In genomic region chr16:47132310-47132709, GRCh38 we compare ENCODE assay signal across 21 cellular contexts. TPM values are rescaled to one million over a fixed set of nuclear protein-coding genes. Genes with fewer than 3 reads are reported as not detected.
A peak's percentile ranks its signal among the peaks of the same experiment; 100 is the strongest.
DNase-seq lines count a peak whose midpoint lies in the region; ATAC-seq, FAIRE-seq and TF ChIP-seq lines count a peak whose summit lies in the region.
"Had no signal": no experiment of that assay in that cellular context is flagged by ENCODE, and none has a peak within 500 bp of the region (broad histone marks: within the 10 kb centered on the region; RNA-seq: fewer than 3 reads in every experiment).

No MANE protein-coding gene starts in this region.

- CTCF ChIA-PET in endothelial cell of umbilical vein (lab: Charles Lee) = interaction anchor here (1.4 to 4.9 kb wide), 6 partner anchors 11 to 1032 kb away, joined by 3 to 75 read pairs (median 5); partner anchors contain the start of gene NETO2

- ATAC-seq in SK-N-SH treated with all-trans-retinoic acid at 6 μM for 48 hours = peak; percentile 80
- ATAC-seq: foreskin keratinocyte; natural killer cell treated with Interleukin-12 subunit alpha and Interleukin-12 subunit beta and Interleukin-15 and Interleukin-18, amount 100 ng/mL, for 72 hours had no signal

- H4K20me1 ChIP-seq in endothelial cell of umbilical vein (replicated peaks; ENCODE audit: control insufficient read depth, extremely low read depth, insufficient read depth, low read length) = no peaks in the 10 kb centered on the region

- no peak for TF ChIP-seq POLR2A in endothelial cell of umbilical vein (IDR thresholded peaks at IDR 0.05; ENCODE audit: low read depth, low read length)

- H3K27me3 ChIP-seq in endothelial cell of umbilical vein (ENCODE audit: control insufficient read depth in 2 of 2, insufficient read depth in 2 of 2, low read length in 2 of 2) = no peaks in the 10 kb centered on the region
- H3K27me3 ChIP-seq: BLaER1, foreskin keratinocyte, MG63, transverse colon had no signal

- no peak for FAIRE-seq in endothelial cell of umbilical vein (lab: Jason Lieb, UNC)

- H2AFZ ChIP-seq in endothelial cell of umbilical vein (ENCODE audit: low read depth, low read length) = no peak overlapping the region

- dilution Hi-C loops in endothelial cell of umbilical vein (cut with MboI; ENCODE audit: extremely low pct_ligation_motif_present, low sequenced_read_pairs) = no loop called here

- H3K9me1 ChIP-seq in endothelial cell of umbilical vein (replicated peaks; ENCODE audit: control insufficient read depth, extremely low read depth, insufficient read depth, low read length) = no peaks in the 10 kb centered on the region

- peaks cover 25% of the 10 kb centered on the region for H3K4me1 ChIP-seq in endothelial cell of umbilical vein (ENCODE audit: control insufficient read depth, extremely low read depth, insufficient read depth, low read length)

- TF ChIP-seq CTCF in endothelial cell of umbilical vein (IDR thresholded peaks at IDR 0.05; ENCODE audit: extremely low read depth in 1 of 2, insufficient read depth in 1 of 2, low read depth in 1 of 2, low read length in 2 of 2) = no peak

- H3K79me2 ChIP-seq in endothelial cell of umbilical vein (ENCODE audit: control insufficient read depth, insufficient read depth, low read length) = peaks cover 17% of the 10 kb centered on the region

- no peak overlapping the region for H3K4me2 ChIP-seq in endothelial cell of umbilical vein (ENCODE audit: insufficient read depth, low read length)
- H3K4me2 ChIP-seq: BLaER1 had no signal

- DNase-seq in NCI-H2227 treated with DMSO at 0.1 percent for 48 hours (lab: John Stamatoyannopoulos, UW) = peak; percentile 15
- DNase-seq in NCI-H2227 (lab: John Stamatoyannopoulos, UW; ENCODE audit: unreplicated experiment) = no peak
- peak; percentile 54 for DNase-seq in endothelial cell of umbilical vein (ENCODE audit: low read depth, low spot score)
- no peak for DNase-seq in dedifferentiated amniotic fluid mesenchymal stem cell (ENCODE audit: extremely low spot score)
- DNase-seq in KG1 (lab: John Stamatoyannopoulos, UW) = no peak
- no peak for DNase-seq in GDM1 (lab: John Stamatoyannopoulos, UW)
- DNase-seq in DMS 273 (lab: John Stamatoyannopoulos, UW; ENCODE audit: unreplicated experiment) = no peak
- DNase-seq: activated CD4-positive, alpha-beta T cell treated with anti-CD3 and anti-CD28 coated beads, Interleukin-2, amount 50 U/mL, for 48 hours; activated gamma-delta T cell treated with Interleukin-2 at 50 U/mL for 16 hours; amniotic stem cell; foreskin keratinocyte; mesendoderm; MG63; NCI-H187; NCI-H446 treated with DMSO at 0.1 percent for 48 hours; posterior cingulate gyrus; T-helper 1 cell; transverse colon had no signal

- H3K27ac ChIP-seq in endothelial cell of umbilical vein (ENCODE audit: insufficient read depth, low read depth, low read length) = no peak overlapping the region
- H3K27ac ChIP-seq: BLaER1, foreskin keratinocyte, transverse colon had no signal

- BruUV-seq in endothelial cell of umbilical vein (replicated peaks; lab: Mats Ljungman, UMichigan) = no TSS peak

- no peak overlapping the region for H3K4me3 ChIP-seq in endothelial cell of umbilical vein (replicated peaks in 1 of 3; ENCODE audit: insufficient read depth in 1 of 3, low read depth in 1 of 3, low read length in 3 of 3)
- H3K4me3 ChIP-seq: BLaER1, MG63, transverse colon had no signal

- no peaks in the 10 kb centered on the region for H3K36me3 ChIP-seq in endothelial cell of umbilical vein (ENCODE audit: control insufficient read depth in 2 of 2, extremely low read depth in 1 of 2, insufficient read depth in 2 of 2, low read length in 2 of 2)
- H3K36me3 ChIP-seq: MG63, transverse colon had no signal

- no peak overlapping the region for H3K9ac ChIP-seq in endothelial cell of umbilical vein (replicated peaks; ENCODE audit: extremely low read depth, insufficient read depth, low read length)
- H3K9ac ChIP-seq: BLaER1 had no signal

- POLR2A ChIA-PET in endothelial cell of umbilical vein (lab: Charles Lee) = no interaction called here

- intact Hi-C loops in endothelial cell of umbilical vein (cut with micrococcal nuclease) = no loop called here

- no peaks in the 10 kb centered on the region for H3K9me3 ChIP-seq in endothelial cell of umbilical vein (replicated peaks; ENCODE audit: control insufficient read depth, insufficient read depth, low read length)
- H3K9me3 ChIP-seq: MG63, transverse colon had no signal

TF ChIP-seq in SK-N-SH treated with all-trans-retinoic acid at 6 μM for 48 hours, 23 proteins besides CTCF, POLR2A, EP300 and RAD21 (continues in another document):
- TF ChIP-seq ZNF70 (CRISPR knock-in tag; IDR thresholded peaks at IDR 0.05) = no peak
- TF ChIP-seq, protein P1, sequence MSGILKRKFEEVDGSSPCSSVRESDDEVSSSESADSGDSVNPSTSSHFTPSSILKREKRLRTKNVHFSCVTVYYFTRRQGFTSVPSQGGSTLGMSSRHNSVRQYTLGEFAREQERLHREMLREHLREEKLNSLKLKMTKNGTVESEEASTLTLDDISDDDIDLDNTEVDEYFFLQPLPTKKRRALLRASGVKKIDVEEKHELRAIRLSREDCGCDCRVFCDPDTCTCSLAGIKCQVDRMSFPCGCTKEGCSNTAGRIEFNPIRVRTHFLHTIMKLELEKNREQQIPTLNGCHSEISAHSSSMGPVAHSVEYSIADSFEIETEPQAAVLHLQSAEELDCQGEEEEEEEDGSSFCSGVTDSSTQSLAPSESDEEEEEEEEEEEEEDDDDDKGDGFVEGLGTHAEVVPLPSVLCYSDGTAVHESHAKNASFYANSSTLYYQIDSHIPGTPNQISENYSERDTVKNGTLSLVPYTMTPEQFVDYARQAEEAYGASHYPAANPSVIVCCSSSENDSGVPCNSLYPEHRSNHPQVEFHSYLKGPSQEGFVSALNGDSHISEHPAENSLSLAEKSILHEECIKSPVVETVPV (CRISPR knock-in tag; IDR thresholded peaks at IDR 0.05) = no peak
- TF ChIP-seq ZFP30 (CRISPR knock-in tag; IDR thresholded peaks at IDR 0.05) = no peak
- TF ChIP-seq, protein P2, sequence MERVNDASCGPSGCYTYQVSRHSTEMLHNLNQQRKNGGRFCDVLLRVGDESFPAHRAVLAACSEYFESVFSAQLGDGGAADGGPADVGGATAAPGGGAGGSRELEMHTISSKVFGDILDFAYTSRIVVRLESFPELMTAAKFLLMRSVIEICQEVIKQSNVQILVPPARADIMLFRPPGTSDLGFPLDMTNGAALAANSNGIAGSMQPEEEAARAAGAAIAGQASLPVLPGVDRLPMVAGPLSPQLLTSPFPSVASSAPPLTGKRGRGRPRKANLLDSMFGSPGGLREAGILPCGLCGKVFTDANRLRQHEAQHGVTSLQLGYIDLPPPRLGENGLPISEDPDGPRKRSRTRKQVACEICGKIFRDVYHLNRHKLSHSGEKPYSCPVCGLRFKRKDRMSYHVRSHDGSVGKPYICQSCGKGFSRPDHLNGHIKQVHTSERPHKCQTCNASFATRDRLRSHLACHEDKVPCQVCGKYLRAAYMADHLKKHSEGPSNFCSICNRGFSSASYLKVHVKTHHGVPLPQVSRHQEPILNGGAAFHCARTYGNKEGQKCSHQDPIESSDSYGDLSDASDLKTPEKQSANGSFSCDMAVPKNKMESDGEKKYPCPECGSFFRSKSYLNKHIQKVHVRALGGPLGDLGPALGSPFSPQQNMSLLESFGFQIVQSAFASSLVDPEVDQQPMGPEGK (CRISPR knock-in tag; IDR thresholded peaks at IDR 0.05; ENCODE audit: borderline replicate concordance) = no peak
- TF ChIP-seq ISL1 (CRISPR knock-in tag; IDR thresholded peaks at IDR 0.05) = no peak
- TF ChIP-seq ZC3H10 (CRISPR knock-in tag; IDR thresholded peaks at IDR 0.05) = no peak

TF ChIP-seq in endothelial cell of umbilical vein, 7 proteins besides CTCF, POLR2A, EP300 and RAD21:
- TF ChIP-seq MYC (IDR thresholded peaks at IDR 0.05; ENCODE audit: low read depth, low read length) = no peak
- TF ChIP-seq POLR2AphosphoS5 (IDR thresholded peaks at IDR 0.05; ENCODE audit: insufficient read depth, low read depth, low read length) = no peak
- no peak for TF ChIP-seq GATA2 (IDR thresholded peaks at IDR 0.05; ENCODE audit: insufficient read depth, insufficient read length, low read depth, low read length)
- TF ChIP-seq EZH2 (IDR thresholded peaks at IDR 0.05; ENCODE audit: borderline replicate concordance, low read depth, low read length, severe bottlenecking) = no peak
- no peak for TF ChIP-seq JUN (IDR thresholded peaks at IDR 0.05; ENCODE audit: borderline replicate concordance, insufficient read depth, insufficient read length, low read depth)
- TF ChIP-seq FOS (IDR thresholded peaks at IDR 0.05; ENCODE audit: borderline replicate concordance, insufficient read depth, low read length) = no peak
- TF ChIP-seq MAX (IDR thresholded peaks at IDR 0.05; ENCODE audit: insufficient read depth, insufficient read length) = no peak

RNA-seq across cellular contexts. Expression of gene NETO2, which starts 11.4 kb away (rescaled TPM):
- total RNA-seq in endothelial cell of umbilical vein = 24.8 and 27.6 TPM in 2 replicates
- polyA plus RNA-seq in endothelial cell of umbilical vein = 15.5 and 18.4 TPM in 2 replicates
- polyA plus RNA-seq in endothelial cell of umbilical vein (2011; cell fraction: cytosol; rRNA removed) = 37.5 and 45.4 TPM in 2 replicates
- 28.6 and 37.5 TPM in 2 replicates for polyA plus RNA-seq in endothelial cell of umbilical vein (2011; cell fraction: nucleus; rRNA removed)
- polyA plus RNA-seq in endothelial cell of umbilical vein (2012) = 35.8 and 61.1 TPM in 2 replicates
- polyA minus RNA-seq in endothelial cell of umbilical vein = 24.7 and 26.3 TPM in 2 replicates
- polyA minus RNA-seq in endothelial cell of umbilical vein (2011; cell fraction: cytosol; rRNA and poly(A)+ RNA removed) = 26.2 TPM
- 11.0 TPM in 2 replicates for polyA minus RNA-seq in endothelial cell of umbilical vein (2011; cell fraction: nucleus; rRNA and poly(A)+ RNA removed)

Comparison
In these comparisons a context has a peak if more than half of its experiments do, and no peak if none do; other contexts are left out.
1. DNase-seq: peak in NCI-H2227 treated with DMSO at 0.1 percent for 48 hours (single experiment) and endothelial cell of umbilical vein (single experiment); none in NCI-H2227 (single experiment), dedifferentiated amniotic fluid mesenchymal stem cell (single experiment), KG1 (single experiment), GDM1 (single experiment) and DMS 273 (single experiment).